25 cellular contexts compared by ENCODE assay signal in the genomic region with DNA sequence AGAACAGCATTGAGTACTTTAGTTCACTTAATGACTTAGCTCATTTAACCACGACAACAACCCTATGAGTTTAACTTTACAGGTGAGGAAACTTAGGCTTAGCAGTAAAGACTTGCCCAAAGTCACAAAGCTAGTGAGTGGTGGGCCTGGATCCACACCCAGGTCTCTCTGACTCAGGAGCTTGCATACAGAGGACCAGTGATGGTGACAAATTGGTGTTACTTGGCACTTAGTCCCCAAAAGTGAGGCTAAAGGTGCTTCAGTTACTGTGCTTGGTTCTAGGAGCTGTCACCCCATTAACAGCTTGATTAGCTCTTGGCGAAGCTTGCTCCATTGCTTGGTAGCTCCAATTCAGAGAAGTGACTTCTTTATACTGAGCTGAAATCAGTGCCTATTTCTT. TPM values are rescaled to one million over a fixed set of nuclear protein-coding genes. Genes with fewer than 3 reads are reported as not detected.
DNase-seq lines count a peak whose midpoint lies in the region; ATAC-seq, FAIRE-seq and TF ChIP-seq lines count a peak whose summit lies in the region.
"Had no signal": no experiment of that assay in that cellular context is flagged by ENCODE, and none has a peak within 500 bp of the region (broad histone marks: within the 10 kb centered on the region; RNA-seq: fewer than 3 reads in every experiment).

No MANE protein-coding gene starts in this region.

- no peak for TF ChIP-seq RAD21 in A549 (conservative IDR thresholded peaks at IDR 0.05 in 1 of 2, IDR thresholded peaks at IDR 0.05 in 1 of 2)

- H3K4me3 Mint-ChIP-seq in T-helper 17 cell (no peak overlapping the region), osteocyte (ENCODE audit: unreplicated experiment) (no peak overlapping the region)
- H3K4me3 Mint-ChIP-seq: B cell; CD4-positive, alpha-beta T cell; CD8-positive, alpha-beta T cell had no signal

- 37% methylated on average over 2 of the region's 2 CpGs for WGBS in A549 (ENCODE audit: missing lambda C conversion rate)

- H3K27me3 Mint-ChIP-seq in T-helper 17 cell (no peaks in the 10 kb centered on the region), osteocyte (ENCODE audit: unreplicated experiment) (peaks cover 36% of the 10 kb centered on the region)
- H3K27me3 Mint-ChIP-seq: B cell; CD4-positive, alpha-beta T cell had no signal

- no peaks in the 10 kb centered on the region for H3K9me3 Mint-ChIP-seq in osteocyte (ENCODE audit: unreplicated experiment)
- H3K9me3 Mint-ChIP-seq: CD4-positive, alpha-beta T cell; CD8-positive, alpha-beta T cell had no signal

- peak; percentile 43 for FAIRE-seq in A549 (lab: Jason Lieb, UNC)
- FAIRE-seq: A204.1, D721Med, GM12878, GM12892, GM18507 had no signal

- no peak for TF ChIP-seq POLR2A in A549 (IDR thresholded peaks at IDR 0.05; ENCODE audit: low read length)

- TF ChIP-seq CTCF in A549 (IDR thresholded peaks at IDR 0.05) (no peak), osteocyte (IDR thresholded peaks at IDR 0.05) (no peak)

- peaks cover 17% of the 10 kb centered on the region for H3K4me1 Mint-ChIP-seq in T-helper 17 cell
- H3K4me1 Mint-ChIP-seq in osteocyte (ENCODE audit: unreplicated experiment) = peaks cover 4% of the 10 kb centered on the region

- no peaks in the 10 kb centered on the region for H3K9me3 ChIP-seq in A549
- H3K9me3 ChIP-seq in T-helper 17 cell (ENCODE audit: control insufficient read depth, low read length, poor library complexity, severe bottlenecking) = no peaks in the 10 kb centered on the region
- H3K9me3 ChIP-seq: BLaER1 treated with 17β-estradiol and CSF1 and Interleukin-3, amounts not matched to agents 10 nM and 100 nM; Caco-2 had no signal

- POLR2A ChIA-PET in A549 (lab: Yijun Ruan, JAX) = interaction anchor here (1.3 kb wide), 1 partner anchor 18 kb away, joined by 3 read pairs; no protein-coding TSS in a partner anchor

- no peak for TF ChIP-seq EP300 in A549 (IDR thresholded peaks at IDR 0.05)

- DNase-seq in A549 (ENCODE audit: low read depth in 1 of 2, low spot score in 1 of 2) = no peak
- DNase-seq in T-helper 17 cell = no peak
- peak; percentile 25 for DNase-seq in osteocyte (ENCODE audit: extremely low spot score, unreplicated experiment)
- no peak for DNase-seq in sciatic nerve (ENCODE audit: low spot score)
- DNase-seq in UCSD-AML1 (lab: John Stamatoyannopoulos, UW; ENCODE audit: unreplicated experiment) = no peak
- no peak for DNase-seq in DMS153 treated with DMSO at 0.1 percent for 48 hours (lab: John Stamatoyannopoulos, UW; ENCODE audit: unreplicated experiment)
- DNase-seq: 8988T; AML-193; Caco-2; Calu3; CD4-positive, alpha-beta T cell; CD8-positive, alpha-beta T cell; DMS53; DMS79; DND-41; EL; GDM1 had no signal

- no peak overlapping the region for H3K4me3 ChIP-seq in A549
- H3K4me3 ChIP-seq: BLaER1 treated with 17β-estradiol and CSF1 and Interleukin-3, amounts not matched to agents 10 nM and 100 nM; GM12878 had no signal

- intact Hi-C loops in sciatic nerve (cut with DNase I) = no loop called here

- H3K36me3 Mint-ChIP-seq in T-helper 17 cell (ENCODE audit: low read depth) = no peaks in the 10 kb centered on the region
- no peaks in the 10 kb centered on the region for H3K36me3 Mint-ChIP-seq in osteocyte (ENCODE audit: unreplicated experiment)
- H3K36me3 Mint-ChIP-seq: CD8-positive, alpha-beta T cell had no signal

- H3K4me2 ChIP-seq in A549 = no peak overlapping the region

- H3K4me1 ChIP-seq in A549 = no peaks in the 10 kb centered on the region
- H3K4me1 ChIP-seq: Caco-2 had no signal

- H3K27ac ChIP-seq in A549 = no peak overlapping the region
- H3K27ac ChIP-seq: BLaER1 treated with 17β-estradiol and CSF1 and Interleukin-3, amounts not matched to agents 10 nM and 100 nM; C4-2B had no signal

- ATAC-seq in A549 = no peak
- ATAC-seq in T-helper 17 cell = no peak
- no peak for ATAC-seq in sciatic nerve
- ATAC-seq: CD8-positive, alpha-beta T cell; GM12878 had no signal

- peak overlapping the region; percentile 60 for H3K27ac Mint-ChIP-seq in T-helper 17 cell
- no peak overlapping the region for H3K27ac Mint-ChIP-seq in osteocyte (ENCODE audit: unreplicated experiment)
- H3K27ac Mint-ChIP-seq: B cell; CD4-positive, alpha-beta T cell; CD8-positive, alpha-beta T cell had no signal

- CTCF ChIA-PET in A549 (lab: Yijun Ruan, JAX) = interaction anchor here (1.0 to 4.4 kb wide), 18 partner anchors 8 to 272 kb away, joined by 3 to 39 read pairs (median 8); no protein-coding TSS in a partner anchor

TF ChIP-seq in A549, 52 proteins besides CTCF, POLR2A, EP300 and RAD21:
- TF ChIP-seq JUN (IDR thresholded peaks at IDR 0.05) (no peak), ZNF302 (CRISPR knock-in tag; IDR thresholded peaks at IDR 0.05) (no peak), ESRRA (IDR thresholded peaks at IDR 0.05; ENCODE audit: borderline replicate concordance, low read length) (no peak), EHMT2 (IDR thresholded peaks at IDR 0.05; ENCODE audit: low read depth) (no peak), KDM5A (IDR thresholded peaks at IDR 0.05) (no peak), EHF (CRISPR knock-in tag; IDR thresholded peaks at IDR 0.05) (no peak), ZC3H11A (IDR thresholded peaks at IDR 0.05) (no peak), FOSB (CRISPR knock-in tag; IDR thresholded peaks at IDR 0.05) (no peak), RCOR1 (IDR thresholded peaks at IDR 0.05; ENCODE audit: low read depth, low read length) (no peak)
- TF ChIP-seq, protein P1, sequence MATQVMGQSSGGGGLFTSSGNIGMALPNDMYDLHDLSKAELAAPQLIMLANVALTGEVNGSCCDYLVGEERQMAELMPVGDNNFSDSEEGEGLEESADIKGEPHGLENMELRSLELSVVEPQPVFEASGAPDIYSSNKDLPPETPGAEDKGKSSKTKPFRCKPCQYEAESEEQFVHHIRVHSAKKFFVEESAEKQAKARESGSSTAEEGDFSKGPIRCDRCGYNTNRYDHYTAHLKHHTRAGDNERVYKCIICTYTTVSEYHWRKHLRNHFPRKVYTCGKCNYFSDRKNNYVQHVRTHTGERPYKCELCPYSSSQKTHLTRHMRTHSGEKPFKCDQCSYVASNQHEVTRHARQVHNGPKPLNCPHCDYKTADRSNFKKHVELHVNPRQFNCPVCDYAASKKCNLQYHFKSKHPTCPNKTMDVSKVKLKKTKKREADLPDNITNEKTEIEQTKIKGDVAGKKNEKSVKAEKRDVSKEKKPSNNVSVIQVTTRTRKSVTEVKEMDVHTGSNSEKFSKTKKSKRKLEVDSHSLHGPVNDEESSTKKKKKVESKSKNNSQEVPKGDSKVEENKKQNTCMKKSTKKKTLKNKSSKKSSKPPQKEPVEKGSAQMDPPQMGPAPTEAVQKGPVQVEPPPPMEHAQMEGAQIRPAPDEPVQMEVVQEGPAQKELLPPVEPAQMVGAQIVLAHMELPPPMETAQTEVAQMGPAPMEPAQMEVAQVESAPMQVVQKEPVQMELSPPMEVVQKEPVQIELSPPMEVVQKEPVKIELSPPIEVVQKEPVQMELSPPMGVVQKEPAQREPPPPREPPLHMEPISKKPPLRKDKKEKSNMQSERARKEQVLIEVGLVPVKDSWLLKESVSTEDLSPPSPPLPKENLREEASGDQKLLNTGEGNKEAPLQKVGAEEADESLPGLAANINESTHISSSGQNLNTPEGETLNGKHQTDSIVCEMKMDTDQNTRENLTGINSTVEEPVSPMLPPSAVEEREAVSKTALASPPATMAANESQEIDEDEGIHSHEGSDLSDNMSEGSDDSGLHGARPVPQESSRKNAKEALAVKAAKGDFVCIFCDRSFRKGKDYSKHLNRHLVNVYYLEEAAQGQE (IDR thresholded peaks at IDR 0.05) = no peak
- TF ChIP-seq, protein P2, sequence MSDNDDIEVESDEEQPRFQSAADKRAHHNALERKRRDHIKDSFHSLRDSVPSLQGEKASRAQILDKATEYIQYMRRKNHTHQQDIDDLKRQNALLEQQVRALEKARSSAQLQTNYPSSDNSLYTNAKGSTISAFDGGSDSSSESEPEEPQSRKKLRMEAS (IDR thresholded peaks at IDR 0.05) = no peak
- TF ChIP-seq, protein P3, sequence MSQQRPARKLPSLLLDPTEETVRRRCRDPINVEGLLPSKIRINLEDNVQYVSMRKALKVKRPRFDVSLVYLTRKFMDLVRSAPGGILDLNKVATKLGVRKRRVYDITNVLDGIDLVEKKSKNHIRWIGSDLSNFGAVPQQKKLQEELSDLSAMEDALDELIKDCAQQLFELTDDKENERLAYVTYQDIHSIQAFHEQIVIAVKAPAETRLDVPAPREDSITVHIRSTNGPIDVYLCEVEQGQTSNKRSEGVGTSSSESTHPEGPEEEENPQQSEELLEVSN (IDR thresholded peaks at IDR 0.05; ENCODE audit: borderline replicate concordance, low read depth) = no peak

RNA-seq across cellular contexts. Expression of a gene that starts 6.1 kb away (rescaled TPM):
- polyA plus RNA-seq in A549 (2011; rRNA removed) (0.16 and 0.24 TPM in 2 replicates), A549 (2017; fragmentation: RNase III; extraction: RNeasy Plus Mini Kit Qiagen cat#74134 plus additional on column Dnase treatment) (0.14 TPM in 1 of 3 replicates, not detected in the others)
- polyA plus RNA-seq in A549 (2012; cell fraction: cytosol; rRNA removed) = 0.08 and 0.09 TPM in 2 replicates
- 0.44 and 1.9 TPM in 2 replicates for polyA plus RNA-seq in A549 (2012; cell fraction: nucleus; rRNA removed)
- polyA minus RNA-seq in A549 (2011; rRNA and poly(A)+ RNA removed) = 0.08 and 0.19 TPM in 2 replicates
- total RNA-seq in T-helper 17 cell (1 to 10 TPM; 1.4 to 1.9 TPM), osteocyte (0.65 and 0.86 TPM in 2 replicates), sciatic nerve (3.3 TPM)
- total RNA-seq: Caco-2 had no signal

RNA-seq across cellular contexts. Expression of a gene that starts 41.5 kb away (rescaled TPM):
- polyA plus RNA-seq in A549 (2011; rRNA removed) = 167 and 197 TPM in 2 replicates
- polyA plus RNA-seq in A549 (2012; cell fraction: cytosol; rRNA removed) = 106 and 112 TPM in 2 replicates
- 216 and 291 TPM in 2 replicates for polyA plus RNA-seq in A549 (2012; cell fraction: nucleus; rRNA removed)
- 70.3 to 83.3 TPM (median 78.0 TPM) in 3 replicates for polyA plus RNA-seq in A549 (2017; fragmentation: RNase III; extraction: RNeasy Plus Mini Kit Qiagen cat#74134 plus additional on column Dnase treatment)
- 124 and 125 TPM in 2 replicates for polyA minus RNA-seq in A549 (2011; rRNA and poly(A)+ RNA removed)
- total RNA-seq in T-helper 17 cell = 100 to 1,000 TPM; 109 to 112 TPM
- total RNA-seq in osteocyte = 93.9 and 97.8 TPM in 2 replicates
- total RNA-seq in sciatic nerve = 113 TPM
